In the genomic region with DNA sequence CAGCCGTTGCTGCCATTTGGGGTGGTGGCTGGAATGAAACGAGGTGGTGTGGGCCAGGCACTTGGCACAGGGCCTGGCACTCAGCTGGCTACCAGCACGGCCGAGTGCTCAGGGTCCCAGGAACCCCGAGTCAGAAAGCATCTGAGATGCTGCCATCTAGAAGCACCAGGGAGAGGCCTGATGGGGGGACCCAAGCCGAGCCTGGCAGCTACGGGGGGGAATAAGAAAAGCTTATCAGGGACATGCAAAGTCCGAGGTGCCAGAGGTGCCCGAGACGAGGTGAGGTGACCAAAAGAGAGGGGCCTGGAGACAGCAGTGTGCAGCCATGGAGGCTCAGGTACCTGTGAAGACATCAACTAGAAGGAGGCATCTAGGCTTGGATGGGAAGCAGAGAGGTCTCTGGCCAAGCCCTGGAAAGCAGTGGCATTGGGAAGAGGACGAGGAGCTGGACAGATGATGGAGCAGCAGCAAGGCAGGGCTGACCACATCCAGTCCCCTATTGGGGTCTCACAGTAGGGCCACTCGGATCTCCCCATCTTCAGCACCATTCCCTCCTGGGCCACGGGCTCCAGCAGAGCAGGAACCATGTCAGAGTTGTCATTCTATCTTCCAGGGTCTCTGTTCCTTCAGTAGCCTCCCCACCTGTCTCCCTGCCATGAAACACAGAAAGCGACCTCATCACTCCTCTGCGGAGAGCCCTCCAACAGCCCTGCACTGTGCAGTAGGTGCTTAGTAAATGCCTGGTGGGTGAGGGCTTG, we compare ENCODE assay signal across 28 cellular contexts. TPM values are rescaled to one million over a fixed set of nuclear protein-coding genes. Genes with fewer than 3 reads are reported as not detected.
A peak's percentile ranks its signal among the peaks of the same experiment; 100 is the strongest.
DNase-seq lines count a peak whose midpoint lies in the region; ATAC-seq and TF ChIP-seq lines count a peak whose summit lies in the region.
"Had no signal": no experiment of that assay in that cellular context is flagged by ENCODE, and none has a peak within 500 bp of the region (broad histone marks: within the 10 kb centered on the region; RNA-seq: fewer than 3 reads in every experiment).

No MANE protein-coding gene starts in this region.

- H4K20me1 ChIP-seq in H9 (ENCODE audit: control insufficient read depth, insufficient read depth, insufficient read length): no peaks in the 10 kb centered on the region

- H3K23me2 ChIP-seq in H9 (ENCODE audit: insufficient read length, low read depth, low read length, poor library complexity, severe bottlenecking): no peaks in the 10 kb centered on the region

- no peak overlapping the region; a peak in 1 of 7 replicates for H3K27ac Mint-ChIP-seq in H9
- H3K27ac Mint-ChIP-seq in brain: peak overlapping the region in 4 of 5 experiments; percentile 41 to 97 (median 80)
- H3K27ac Mint-ChIP-seq: activated CD4-positive, alpha-beta memory T cell treated with anti-CD3 and anti-CD28 coated beads for 36 hours; activated T-helper 2 cell treated with anti-CD3 and anti-CD28 coated beads, Interferon-gamma antibody, Interleukin-2, Interleukin-4, amounts not matched to agents 10 μg/mL and 5 μg/mL and 100 μg/mL, durations not matched to agents 14 hours and 24 hours and 36 hours; HFFc6 had no signal

- no peak overlapping the region for H2BK20ac ChIP-seq in H9 (ENCODE audit: low read depth, low read length, poor library complexity, severe bottlenecking)

- no peak overlapping the region for H3K14ac ChIP-seq in H9 (ENCODE audit: insufficient read depth, low read length)

- H3K4me1 Mint-ChIP-seq in H9: peaks cover 4 to 9% of the 10 kb centered on the region in 2 experiments
- H3K4me1 Mint-ChIP-seq in brain: peaks cover 25% of the 10 kb centered on the region

- H2BK12ac ChIP-seq in H9 (ENCODE audit: insufficient read length, low read depth, low read length): no peak overlapping the region

- no peak overlapping the region for H3T11ph ChIP-seq in H9 (ENCODE audit: low read length)

- no peak overlapping the region for H2BK15ac ChIP-seq in H9 (ENCODE audit: low read depth, low read length)

- no peaks in the 10 kb centered on the region for H3K36me3 ChIP-seq in spleen

- TF ChIP-seq CTCF in H9 (conservative IDR thresholded peaks at IDR 0.05) (no peak), brain (conservative IDR thresholded peaks at IDR 0.05) (no peak), spleen (IDR thresholded peaks at IDR 0.05 in 8 of 11, conservative IDR thresholded peaks at IDR 0.05 in 3 of 11) (no peak)

- H3K79me2 ChIP-seq in H9 (ENCODE audit: insufficient read depth, low read length): no peaks in the 10 kb centered on the region

- H3K27me3 Mint-ChIP-seq in H9 (ENCODE audit: low read depth) (peaks cover 11% of the 10 kb centered on the region), brain (peaks cover 25% of the 10 kb centered on the region)

- H3K9me3 Mint-ChIP-seq in H9: peaks cover 2 to 12% of the 10 kb centered on the region in 2 experiments; a peak in 4 of 5 replicates
- H3K9me3 Mint-ChIP-seq in brain: peaks cover 3 to 10% (median 7%) of the 10 kb centered on the region in 5 experiments
- H3K9me3 Mint-ChIP-seq: activated CD4-positive, alpha-beta memory T cell treated with anti-CD3 and anti-CD28 coated beads for 36 hours; activated T-helper 2 cell treated with anti-CD3 and anti-CD28 coated beads, Interferon-gamma antibody, Interleukin-2, Interleukin-4, amounts not matched to agents 10 μg/mL and 5 μg/mL and 100 μg/mL, durations not matched to agents 14 hours and 24 hours and 36 hours had no signal

- H3K27ac ChIP-seq in H9 (ENCODE audit: insufficient read length, low read depth, low read length) (no peak overlapping the region), spleen (no peak overlapping the region)
- H3K27ac ChIP-seq: GM23248, KMS-11 had no signal

- H3K79me1 ChIP-seq in H9 (ENCODE audit: insufficient read depth, low read depth, low read length, poor library complexity, severe bottlenecking): no peaks in the 10 kb centered on the region

- DNase-seq in H9 (peak; percentile 10), mesenteric fat pad (ENCODE audit: low spot score) (peak; percentile 81), spleen (peak; percentile 56), AML-193 (lab: John Stamatoyannopoulos, UW) (no peak), NCI-H2107 treated with DMSO at 0.1 percent for 48 hours (lab: John Stamatoyannopoulos, UW; ENCODE audit: unreplicated experiment) (no peak)
- DNase-seq: activated CD4-positive, alpha-beta memory T cell treated with anti-CD3 and anti-CD28 coated beads for 36 hours; activated CD8-positive, alpha-beta memory T cell treated with anti-CD3 and anti-CD28 coated beads, Interleukin-2, amount 50 U/mL, for 48 hours; cerebellar nuclear complex; GM23248; HFFc6; NCI-H1417 treated with DMSO at 0.1 percent for 48 hours; NCI-H2081; NCI-H446; NCI-H774; stimulated activated CD4-positive, alpha-beta T cell treated with anti-CD3 and anti-CD28 coated beads, Interleukin-2, amount 100 ng/mL, for 24 hours; T-helper 1 cell; trophoblast cell had no signal

- H2AFZ ChIP-seq in H9 (ENCODE audit: low read length): no peak overlapping the region
- H2AFZ ChIP-seq: GM23248 had no signal

- no peak for TF ChIP-seq POLR2A in spleen (IDR thresholded peaks at IDR 0.05)

- H3K36me3 Mint-ChIP-seq in H9 (ENCODE audit: insufficient read depth in 1 of 3, low read depth in 3 of 3) (peaks cover 0 to 8% (median 2%) of the 10 kb centered on the region in 3 experiments; a peak in 5 of 7 replicates), brain (no peaks in the 10 kb centered on the region)
- H3K36me3 Mint-ChIP-seq: activated CD4-positive, alpha-beta memory T cell treated with anti-CD3 and anti-CD28 coated beads for 36 hours had no signal

- H3K4ac ChIP-seq in H9 (ENCODE audit: low read depth, low read length): no peak overlapping the region

- no peak overlapping the region for H2AK5ac ChIP-seq in H9 (ENCODE audit: insufficient read length, low read length)

- H2BK5ac ChIP-seq in H9 (ENCODE audit: insufficient read length, low read length): no peak overlapping the region

- H3K27me3 ChIP-seq in H9 (ENCODE audit: insufficient read depth, low read length): no peaks in the 10 kb centered on the region; the same call in 1 of the 2 replicates
- peaks cover 0 to 36% (median 0%) of the 10 kb centered on the region in 7 donors for H3K27me3 ChIP-seq in spleen (replicated peaks in 1 of 7)

- no peak overlapping the region for H4K8ac ChIP-seq in H9 (replicated peaks; ENCODE audit: insufficient read length, low read depth, low read length)

- H2BK120ac ChIP-seq in H9 (ENCODE audit: low read depth, low read length, poor library complexity, severe bottlenecking): no peak overlapping the region

- no peak overlapping the region for H3K9ac ChIP-seq in H9 (ENCODE audit: extremely low read depth, insufficient read length, low read length)
- H3K9ac ChIP-seq: GM23248, KMS-11 had no signal

- H3K56ac ChIP-seq in H9 (ENCODE audit: insufficient read length, low read depth, low read length): no peak overlapping the region

- H3K4me3 ChIP-seq in spleen: no peak overlapping the region
- H3K4me3 ChIP-seq: GM12878, GM23248, smooth muscle cell had no signal

- H4K5ac ChIP-seq in H9 (ENCODE audit: insufficient read length, low read depth, low read length): no peak overlapping the region

- ATAC-seq in HG03520 (IDR thresholded peaks at IDR 0.05; ENCODE audit: unreplicated experiment): no peak
- ATAC-seq: activated CD4-positive, CD25-positive, alpha-beta regulatory T cell treated with anti-CD3 and anti-CD28 coated beads, Interleukin-2, amount 50 U/mL, for 24 hours; GM12878 had no signal

- no peak overlapping the region for H4K91ac ChIP-seq in H9 (ENCODE audit: insufficient read length, low read depth, low read length)

- H3K9me3 ChIP-seq in H9 (ENCODE audit: control insufficient read depth, low read depth, low read length) (no peaks in the 10 kb centered on the region), spleen (peaks cover 0 to 14% (median 3%) of the 10 kb centered on the region in 8 donors)

- no peak overlapping the region for H3K4me2 ChIP-seq in H9 (ENCODE audit: insufficient read depth, insufficient read length, low read length)
- H3K4me2 ChIP-seq: KMS-11, smooth muscle cell had no signal

- intact Hi-C loops in spleen (cut with DNase I; ENCODE audit: low total_unique reads): no loop called here

- H3K4me3 Mint-ChIP-seq in H9 (no peak overlapping the region), brain (peak overlapping the region in 3 of 5 experiments; percentile 14 to 58 (median 38))
- H3K4me3 Mint-ChIP-seq: activated CD4-positive, alpha-beta memory T cell treated with anti-CD3 and anti-CD28 coated beads for 36 hours; HFFc6 had no signal

- no peak overlapping the region for H3K18ac ChIP-seq in H9 (ENCODE audit: insufficient read length, low read depth, low read length)

- H3K4me1 ChIP-seq in H9 (ENCODE audit: insufficient read depth, low read length) (no peaks in the 10 kb centered on the region), spleen (no peaks in the 10 kb centered on the region)

- WGBS in H9 (ENCODE audit: extremely low coverage, insufficient read length, low lambda C conversion rate): no CpG with 5 or more reads among the region's 15 CpGs
- 68 to 80% (median 74%) methylated on average over 15 of the region's 15 CpGs for WGBS in spleen, 5 donors

- no peak overlapping the region for H3K23ac ChIP-seq in H9 (ENCODE audit: insufficient read length, low read depth, low read length)

RNA-seq across cellular contexts. Expression of a gene that starts 59.3 kb away (rescaled TPM):
- total RNA-seq in H9 (2021): 0.20 TPM in 1 of 2 replicates, not detected in the other
- polyA plus RNA-seq in brain (ENCODE audit: insufficient read depth, low read depth, low replicate concordance): 0.31 TPM
- total RNA-seq in mesenteric fat pad: 6.4 TPM
- 1 to 10 TPM in 1 of 7 donors, under 1 TPM in 4, not detected in 2; 0.20 to 1.3 (median 0.36) TPM for total RNA-seq in spleen
- polyA plus RNA-seq in spleen: under 1 TPM; 0.04 to 0.46 (median 0.42) TPM
- total RNA-seq: activated CD4-positive, alpha-beta memory T cell treated with anti-CD3 and anti-CD28 coated beads for 36 hours; activated T-helper 2 cell treated with anti-CD3 and anti-CD28 coated beads, Interferon-gamma antibody, Interleukin-2, Interleukin-4, amounts not matched to agents 10 μg/mL and 5 μg/mL and 100 μg/mL, durations not matched to agents 14 hours and 24 hours and 36 hours; Daoy; GM12878; GM23248; HFFc6; RPMI7951; SK-MEL-5 had no signal
- polyA plus RNA-seq: GM12878, GM23248, keratinocyte had no signal

Comparison
In these comparisons a context has a peak if more than half of its experiments do, and no peak if none do; other contexts are left out.
1. DNase-seq: peak in H9 (single experiment), mesenteric fat pad (single experiment) and spleen (single experiment); none in AML-193 (0 of 2) and NCI-H2107 treated with DMSO at 0.1 percent for 48 hours (single experiment).
2. H3K27ac Mint-ChIP-seq: peak in brain (4 of 5); none in H9 (0 of 3).
3. H3K4me3 Mint-ChIP-seq: peak in brain (3 of 5); none in H9 (0 of 2).